Comparison of ENCODE assay signal across 8 cellular contexts in genomic region chr14:35808658-35809563, GRCh38.
DNase-seq lines count a peak whose midpoint lies in the region; ATAC-seq and TF ChIP-seq lines count a peak whose summit lies in the region.
"Not testable (repeated sequence)": the region's sequence is repeated elsewhere in the genome, so short reads cannot be mapped to it uniquely, and the experiment has no call there.

Gene RALGAPA1, minus strand, starts transcription at chr14:35809295. Its CDS starts 460 bp downstream, at chr14:35808835.

- TF ChIP-seq POLR2A in NB4 (IDR thresholded peaks at IDR 0.05; ENCODE audit: extremely low read depth, insufficient read length) = peak; percentile 42

- POLR2A ChIA-PET in GM10248 (lab: Yijun Ruan, JAX) = interaction anchor here (1.0 to 1.1 kb wide), 2 partner anchors 10 to 17 kb away, joined by 3 to 4 read pairs; partner anchors contain the start of gene BRMS1L

- TF ChIP-seq CTCF in GM10248 (IDR thresholded peaks at IDR 0.05; ENCODE audit: control extremely low read depth, extremely low read depth, low read depth, missing control alignments) = peak; percentile 43
- TF ChIP-seq CTCF in NB4 (IDR thresholded peaks at IDR 0.05; ENCODE audit: low read depth, low read length) = peak; percentile 33

- ATAC-seq in HG02571 (IDR thresholded peaks at IDR 0.05; ENCODE audit: unreplicated experiment) = peak; percentile 95

- not testable (repeated sequence) for H3K9me3 ChIP-seq in SK-N-MC (ENCODE audit: low read depth, low read length)

- H3K36me3 ChIP-seq in SK-N-MC (ENCODE audit: insufficient read depth, low read length) = not testable (repeated sequence)

- peak within 1 kb of the TSS; percentile 46; the same call in 1 of the 2 replicates for H3K27ac ChIP-seq in SK-N-MC

- H3K4me3 ChIP-seq in NB4 (ENCODE audit: low read depth, low read length) (peak within 1 kb of the TSS; percentile 82), SK-N-MC (peak within 1 kb of the TSS; percentile 79)

- CTCF ChIA-PET in GM10248 (lab: Yijun Ruan, JAX) = interaction anchor here (0.8 to 2.4 kb wide), 5 partner anchors 9 to 370 kb away, joined by 3 to 10 read pairs (median 8); partner anchors contain the start of gene BRMS1L

- H3K9ac ChIP-seq in SK-N-MC (ENCODE audit: insufficient read length) = peak within 1 kb of the TSS; percentile 83

- peak; percentile 89 for DNase-seq in GM10248 (ENCODE audit: extremely low spot score)
- DNase-seq in NB4 (ENCODE audit: low read depth) = peak; percentile 96
- peak; percentile 91 for DNase-seq in SK-N-MC (ENCODE audit: low read depth, low spot score)
- DNase-seq in activated naive CD4-positive, alpha-beta T cell treated with anti-CD3 and anti-CD28 coated beads, Interleukin-2, amount 50 U/mL, for 16 hours = peak; percentile 90
- peak; percentile 87 for DNase-seq in germinal center (ENCODE audit: low spot score)
- DNase-seq in non-pigmented ciliary epithelial cell (ENCODE audit: low read depth) = peak; percentile 95
- peak; percentile 90 for DNase-seq in superior temporal gyrus (ENCODE audit: extremely low spot score)

Comparison
In these comparisons a context has a peak if more than half of its experiments do, and no peak if none do; other contexts are left out.
1. Peak in every context shown above with its lines: DNase-seq, ATAC-seq, H3K4me3 ChIP-seq and H3K27ac ChIP-seq.